8 cellular contexts compared by ENCODE assay signal in the genomic region with DNA sequence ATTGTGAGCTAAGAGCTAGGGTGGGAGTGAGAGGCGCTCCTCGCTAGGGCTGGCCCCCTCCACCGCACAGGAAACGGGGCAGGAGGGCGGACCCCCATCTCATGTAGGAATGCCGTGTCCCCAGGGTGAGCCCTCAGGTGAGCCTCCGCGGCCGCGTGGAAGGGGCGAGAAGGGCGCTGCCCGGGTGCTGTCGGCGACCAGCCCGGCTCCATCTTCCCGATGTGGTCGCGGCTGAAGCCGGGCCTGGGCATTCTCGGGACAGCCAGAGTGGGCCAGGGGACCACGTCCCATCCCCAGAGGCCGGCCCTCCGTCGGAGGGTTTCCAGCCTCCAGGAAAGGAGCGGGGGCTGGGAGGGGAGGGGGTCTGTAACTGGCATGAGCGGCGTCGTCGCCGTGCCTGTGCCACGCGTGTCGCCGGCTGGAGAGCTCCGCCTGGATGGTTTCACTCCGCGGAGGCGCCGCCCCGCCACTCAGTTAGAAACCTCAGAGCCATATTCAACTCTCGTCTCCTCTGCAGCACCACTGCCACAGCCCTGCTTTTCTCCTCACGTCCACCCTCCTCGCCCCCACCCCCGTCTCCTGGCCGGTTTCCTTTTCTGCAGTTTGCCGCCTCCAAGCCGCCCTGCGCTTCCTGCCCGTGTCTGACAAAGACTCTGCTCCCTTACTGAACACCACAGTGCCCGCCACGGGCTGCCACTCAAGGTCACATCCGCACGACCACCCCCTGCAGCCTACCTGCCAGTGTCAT. TPM values are rescaled to one million over a fixed set of nuclear protein-coding genes. Genes with fewer than 3 reads are reported as not detected.
DNase-seq lines count a peak whose midpoint lies in the region; ATAC-seq and TF ChIP-seq lines count a peak whose summit lies in the region.

TMEM269 (plus strand) TSS at position 46 of the 748 bp plus-strand sequence. CDS start 4,903 bp downstream, outside the sequence.

- H3K9me3 Mint-ChIP-seq in CD4-positive, alpha-beta T cell: no peaks in the 10 kb centered on the region
- H3K9me3 Mint-ChIP-seq in osteocyte (ENCODE audit: unreplicated experiment): no peaks in the 10 kb centered on the region

- H3K27me3 ChIP-seq in CD4-positive, alpha-beta T cell (ENCODE audit: control insufficient read depth, insufficient read depth, low read length): no peaks in the 10 kb centered on the region
- H3K27me3 ChIP-seq in vagina: no peaks in the 10 kb centered on the region

- H3K27ac ChIP-seq in CD4-positive, alpha-beta T cell (ENCODE audit: low read depth, low read length): no peak within 1 kb of the TSS
- H3K27ac ChIP-seq in vagina: no peak within 1 kb of the TSS

- H3K4me3 ChIP-seq in epithelial cell of esophagus (ENCODE audit: low read length) (peak within 1 kb of the TSS; percentile 22), vagina (peak within 1 kb of the TSS; percentile 45 to 48)

- CTCF ChIA-PET in CD4-positive, alpha-beta T cell (lab: Charles Lee): interaction anchor here (1.0 to 1.5 kb wide), 2 partner anchors 23 to 138 kb away, joined by 3 read pairs; no protein-coding TSS in a partner anchor

- TF ChIP-seq CTCF in CD4-positive, alpha-beta T cell (IDR thresholded peaks at IDR 0.05): no peak
- TF ChIP-seq CTCF in epithelial cell of esophagus (IDR thresholded peaks at IDR 0.05; ENCODE audit: insufficient read depth, low read depth, low read length, missing control alignments) (no peak), osteocyte (IDR thresholded peaks at IDR 0.05) (no peak), vagina (IDR thresholded peaks at IDR 0.05) (no peak)

- peak within 1 kb of the TSS; percentile 89 for H3K4me3 Mint-ChIP-seq in CD4-positive, alpha-beta T cell
- no peak within 1 kb of the TSS for H3K4me3 Mint-ChIP-seq in osteocyte (ENCODE audit: unreplicated experiment)

- peaks cover 21% of the 10 kb centered on the region for H3K4me1 Mint-ChIP-seq in CD4-positive, alpha-beta T cell (ENCODE audit: low read depth)
- no peaks in the 10 kb centered on the region for H3K4me1 Mint-ChIP-seq in osteocyte (ENCODE audit: unreplicated experiment)

- H3K4me1 ChIP-seq in vagina: peaks cover 19% of the 10 kb centered on the region

- H3K9me3 ChIP-seq in CD4-positive, alpha-beta T cell (ENCODE audit: control insufficient read depth, low read length): no peaks in the 10 kb centered on the region
- no peaks in the 10 kb centered on the region for H3K9me3 ChIP-seq in vagina

- H3K36me3 ChIP-seq in vagina: no peaks in the 10 kb centered on the region

- POLR2A ChIA-PET in CD4-positive, alpha-beta T cell (lab: Charles Lee): interaction anchor here (0.9 to 2.7 kb wide), 3 partner anchors 18 to 102 kb away, joined by 3 to 28 read pairs (median 4); partner anchors contain the start of genes C1orf50, P3H1 and YBX1

- TF ChIP-seq POLR2A in vagina (IDR thresholded peaks at IDR 0.05): no peak

- peak; percentile 20 to 62 (median 40) for DNase-seq in CD4-positive, alpha-beta T cell
- peak; percentile 77 for DNase-seq in activated CD8-positive, alpha-beta memory T cell treated with anti-CD3 and anti-CD28 coated beads for 24 hours
- DNase-seq in epithelial cell of esophagus (ENCODE audit: low read depth): no peak
- DNase-seq in osteocyte (ENCODE audit: extremely low spot score, unreplicated experiment): peak; percentile 80
- DNase-seq in vagina (ENCODE audit: extremely low spot score in 2 of 2): no peak
- DNase-seq in NK-92 treated with Interleukin-12 subunit alpha and Interleukin-12 subunit beta, amount 100 ng/mL, for 24 hours (lab: John Stamatoyannopoulos, UW): no peak
- no peak for DNase-seq in NCI-H2081 treated with DMSO at 0.1 percent for 48 hours (lab: John Stamatoyannopoulos, UW)

- ATAC-seq in CD4-positive, alpha-beta T cell (ENCODE audit: poor library complexity): peak; percentile 91
- no peak for ATAC-seq in HG03442 (IDR thresholded peaks at IDR 0.05; ENCODE audit: unreplicated experiment)

- H3K27ac Mint-ChIP-seq in CD4-positive, alpha-beta T cell: peak within 1 kb of the TSS; percentile 49
- no peak within 1 kb of the TSS for H3K27ac Mint-ChIP-seq in osteocyte (ENCODE audit: unreplicated experiment)

- intact Hi-C loops in CD4-positive, alpha-beta T cell (cut with DNase I, micrococcal nuclease): loop anchor here in 1 of 2 experiments (5.0 kb wide), 1 partner anchor 1567 kb away; no protein-coding TSS in a partner anchor
- intact Hi-C loops in vagina (cut with DNase I): loop anchor here (5.0 kb wide), 1 partner anchor 442 kb away; no protein-coding TSS in a partner anchor

- no peaks in the 10 kb centered on the region for H3K27me3 Mint-ChIP-seq in CD4-positive, alpha-beta T cell
- no peaks in the 10 kb centered on the region for H3K27me3 Mint-ChIP-seq in osteocyte (ENCODE audit: unreplicated experiment)

- peaks cover 23% of the 10 kb centered on the region for H3K36me3 Mint-ChIP-seq in CD4-positive, alpha-beta T cell (ENCODE audit: low read depth)
- peaks cover 7% of the 10 kb centered on the region for H3K36me3 Mint-ChIP-seq in osteocyte (ENCODE audit: unreplicated experiment)

RNA-seq across cellular contexts. Expression of gene TMEM269, which starts in this region (rescaled TPM):
- 1 to 10 TPM in 1 of 2 experiments, under 1 TPM in 1; 0.60 to 1.1 TPM for total RNA-seq in CD4-positive, alpha-beta T cell
- 0.21 and 0.67 TPM in 2 replicates for total RNA-seq in osteocyte
- total RNA-seq in vagina: not detected

Comparison
In these comparisons a context has a peak if more than half of its experiments do, and no peak if none do; other contexts are left out.
1. Peak in DNase-seq in osteocyte; RNA of the gene not detected or under 1 TPM.
2. DNase-seq: peak in CD4-positive, alpha-beta T cell (10 of 10) and activated CD8-positive, alpha-beta memory T cell treated with anti-CD3 and anti-CD28 coated beads for 24 hours (single experiment); none in epithelial cell of esophagus (single experiment), vagina (0 of 2), NK-92 treated with Interleukin-12 subunit alpha and Interleukin-12 subunit beta, amount 100 ng/mL, for 24 hours (single experiment) and NCI-H2081 treated with DMSO at 0.1 percent for 48 hours (single experiment).